ENCODE assay signal across 1 cellular context in genomic region chr1:244970661-244971523, GRCh38.
TF ChIP-seq lines count a peak whose summit lies in the region.

No MANE protein-coding gene starts in this region.

TF ChIP-seq in K562, 482 proteins besides CTCF, POLR2A, EP300 and RAD21 (continued from another document and continues in another):
- TF ChIP-seq ZBTB40 (IDR thresholded peaks at IDR 0.05): 0 out of 2 replicates have a peak, but pooled peaks have one; percentile 14
- no peak for TF ChIP-seq ZBTB40 (CRISPR knock-in tag; IDR thresholded peaks at IDR 0.05)
- peak; percentile 85; the same call in 1 of the 2 replicates for TF ChIP-seq ZNF589 (CRISPR knock-in tag; IDR thresholded peaks at IDR 0.05; ENCODE audit: low read depth)
- TF ChIP-seq RERE (CRISPR knock-in tag; IDR thresholded peaks at IDR 0.05; ENCODE audit: borderline replicate concordance): no peak
- TF ChIP-seq CCNT2 (IDR thresholded peaks at IDR 0.05; ENCODE audit: borderline replicate concordance, extremely low read depth, insufficient read length, low read depth, low read length): peak; percentile 94
- TF ChIP-seq ADNP (tag; IDR thresholded peaks at IDR 0.05): 0 out of 2 replicates have a peak, but pooled peaks have one; percentile 46
- peak; percentile 78 for TF ChIP-seq PRPF4 (IDR thresholded peaks at IDR 0.05; ENCODE audit: insufficient read depth, low read depth, low read length, poor library complexity, severe bottlenecking)
- 0 out of 2 replicates have a peak, but pooled peaks have one; percentile 42 for TF ChIP-seq RFX7 (CRISPR knock-in tag; IDR thresholded peaks at IDR 0.05)
- no peak for TF ChIP-seq ARID3A (IDR thresholded peaks at IDR 0.05; ENCODE audit: borderline replicate concordance, low read depth, low read length)
- TF ChIP-seq MCM5 (IDR thresholded peaks at IDR 0.05; ENCODE audit: low read depth): no peak
- TF ChIP-seq NCOA1 (IDR thresholded peaks at IDR 0.05; ENCODE audit: low read depth): 0 out of 2 replicates have a peak, but pooled peaks have one; percentile 23
- TF ChIP-seq SRSF7 (optimal IDR thresholded peaks at IDR 0.05; ENCODE audit: low read depth, low read length): no peak
- TF ChIP-seq FOSL1 (tag; conservative IDR thresholded peaks at IDR 0.05): peak; percentile 68
- TF ChIP-seq POLR3A (IDR thresholded peaks at IDR 0.05; ENCODE audit: borderline replicate concordance, extremely low read depth, insufficient read depth, insufficient read length): no peak
- no peak for TF ChIP-seq RHOXF2B (CRISPR knock-in tag; conservative IDR thresholded peaks at IDR 0.05)
- no peak for TF ChIP-seq ATF2 (CRISPR knock-in tag; IDR thresholded peaks at IDR 0.05)
- peak; percentile 84; the same call in 1 of the 2 replicates for TF ChIP-seq MTA3 (IDR thresholded peaks at IDR 0.05; ENCODE audit: borderline replicate concordance)
- no peak for TF ChIP-seq ZBTB49 (CRISPR knock-in tag; IDR thresholded peaks at IDR 0.05; ENCODE audit: borderline replicate concordance)
- no peak for TF ChIP-seq EWSR1 (IDR thresholded peaks at IDR 0.05; ENCODE audit: borderline replicate concordance, low read depth, partially characterized antibody)
- TF ChIP-seq NRF1 (conservative IDR thresholded peaks at IDR 0.05 in 1 of 2, IDR thresholded peaks at IDR 0.05 in 1 of 2): peak; percentile 87 to 89
- peak; percentile 66; the same call in 1 of the 2 replicates for TF ChIP-seq ZBTB1 (CRISPR knock-in tag; IDR thresholded peaks at IDR 0.05; ENCODE audit: borderline replicate concordance, low read depth)
- TF ChIP-seq TRIM24 (IDR thresholded peaks at IDR 0.05): peak in 1 of 2 experiments; percentile 60; a peak in 2 of 4 replicates
- TF ChIP-seq ZSCAN32 (CRISPR knock-in tag; IDR thresholded peaks at IDR 0.05): no peak
- no peak for TF ChIP-seq ZNF146 (CRISPR knock-in tag; IDR thresholded peaks at IDR 0.05; ENCODE audit: unreplicated experiment)
- no peak for TF ChIP-seq RBM15 (IDR thresholded peaks at IDR 0.05; ENCODE audit: insufficient read depth, low read length)
- TF ChIP-seq ZNF695 (CRISPR knock-in tag; IDR thresholded peaks at IDR 0.05): no peak
- TF ChIP-seq BRD9 (IDR thresholded peaks at IDR 0.05; ENCODE audit: low read depth, partially characterized antibody): peak; percentile 93
- TF ChIP-seq HDAC6 (IDR thresholded peaks at IDR 0.05; ENCODE audit: low read depth, low read length): no peak
- peak; percentile 48 for TF ChIP-seq SMAD1 (IDR thresholded peaks at IDR 0.05; ENCODE audit: low read depth, low read length, partially characterized antibody)
- no peak for TF ChIP-seq ZNF347 (CRISPR knock-in tag; IDR thresholded peaks at IDR 0.05; ENCODE audit: low read depth)
- TF ChIP-seq ZNF239 (CRISPR knock-in tag; IDR thresholded peaks at IDR 0.05): 0 out of 2 replicates have a peak, but pooled peaks have one; percentile 11
- peak; percentile 94 for TF ChIP-seq GATAD2A (IDR thresholded peaks at IDR 0.05)
- TF ChIP-seq MAZ (CRISPR knock-in tag; conservative IDR thresholded peaks at IDR 0.05 in 1 of 2, IDR thresholded peaks at IDR 0.05 in 1 of 2): peak; percentile 99
- peak; percentile 83 for TF ChIP-seq PHF21A (IDR thresholded peaks at IDR 0.05; ENCODE audit: borderline replicate concordance, low read depth)
- no peak for TF ChIP-seq CBX8 (IDR thresholded peaks at IDR 0.05; ENCODE audit: borderline replicate concordance, extremely low read depth, low read depth, low read length, poor library complexity, severe bottlenecking)
- no peak for TF ChIP-seq ZNF444 (CRISPR knock-in tag; IDR thresholded peaks at IDR 0.05)
- TF ChIP-seq PURB (CRISPR knock-in tag; IDR thresholded peaks at IDR 0.05; ENCODE audit: low read depth): no peak
- TF ChIP-seq MYC (IDR thresholded peaks at IDR 0.05; ENCODE audit: low read depth, low read length): peak; percentile 87
- peak; percentile 92 for TF ChIP-seq MYC (CRISPR knock-in tag; IDR thresholded peaks at IDR 0.05; ENCODE audit: borderline replicate concordance, low read depth)
- TF ChIP-seq TRIM25 (IDR thresholded peaks at IDR 0.05; ENCODE audit: borderline replicate concordance): no peak
